ENCODE assay signal across 27 cellular contexts in the genomic region with DNA sequence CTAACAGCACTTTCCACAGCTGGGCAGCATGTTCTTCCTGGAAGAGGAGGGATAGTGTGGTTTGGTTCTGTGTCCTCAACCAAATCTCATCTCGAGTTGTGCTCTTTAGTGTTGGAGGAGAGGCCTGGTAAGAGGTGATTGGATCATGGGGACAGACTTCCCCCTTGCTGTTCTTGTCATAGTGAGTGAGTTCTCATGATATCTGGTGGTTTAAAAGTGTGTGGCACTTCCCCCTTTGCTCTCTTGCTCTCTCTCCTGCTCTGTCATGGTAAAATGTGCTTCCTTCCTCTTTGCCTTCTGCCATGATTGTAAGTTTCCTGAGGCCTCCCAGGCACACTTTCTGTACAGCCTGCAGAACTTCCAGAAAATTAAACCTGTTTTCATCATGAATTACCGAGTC.
"Had no signal": no experiment of that assay in that cellular context is flagged by ENCODE, and none has a peak within 500 bp of the region (broad histone marks: within the 10 kb centered on the region; RNA-seq: fewer than 3 reads in every experiment).

No MANE protein-coding gene starts in this region.

- H3K27ac Mint-ChIP-seq: activated CD4-positive, alpha-beta T cell treated with anti-CD3 and anti-CD28 coated beads, Interleukin-2, amount 10 ng/mL, durations not matched to agents 7 days and 5 days; activated CD8-positive, alpha-beta T cell treated with anti-CD3 and anti-CD28 coated beads, Interleukin-2, amount 10 ng/mL, durations not matched to agents 7 days and 5 days; activated naive CD8-positive, alpha-beta T cell treated with anti-CD3 and anti-CD28 coated beads, Interleukin-2, amount 50 U/mL, for 24 hours; activated T-helper 1 cell treated with anti-CD3 and anti-CD28 coated beads, Interleukin-12 subunit alpha, Interleukin-12 subunit beta, Interleukin-2, Interleukin-4 antibody, amounts not matched to agents 30 ng/mL and 10 ng/mL and 1 ng/mL, durations not matched to agents 14 hours and 24 hours and 36 hours; dendritic cell treated with granulocyte-macrophage colony-stimulating factor and Interleukin-4, amounts not matched to agents 40 ng/mL and 50 ng/mL, for 4 days; stimulated activated memory B cell treated with anti-CD40 and anti-IgM and Interleukin-4, amounts not matched to agents 10 μg/mL and 1 μg/mL and 100 μg/mL, for 72 hours had no signal

- DNase-seq: activated CD4-positive, alpha-beta T cell treated with anti-CD3 and anti-CD28 coated beads, Interleukin-2, amount 10 ng/mL, durations not matched to agents 7 days and 5 days; activated CD4-positive, CD25-positive, alpha-beta regulatory T cell treated with anti-CD3 and anti-CD28 coated beads, Interleukin-2, amount 50 U/mL, for 72 hours; activated CD8-positive, alpha-beta T cell treated with anti-CD3 and anti-CD28 coated beads, Interleukin-2, amount 10 ng/mL, durations not matched to agents 7 days and 5 days; activated gamma-delta T cell; activated naive CD4-positive, alpha-beta T cell treated with anti-CD3 and anti-CD28 coated beads, Interleukin-2, amount 50 U/mL, for 16 hours; activated naive CD8-positive, alpha-beta T cell treated with anti-CD3 and anti-CD28 coated beads, Interleukin-2, amount 50 U/mL, for 24 hours; effector CD4-positive, alpha-beta T cell; erythroblast; foreskin fibroblast; kidney; lower lobe of right lung; mesendoderm; mucosa of descending colon; nucleus accumbens; posterior cingulate gyrus; small intestine; stimulated activated CD4-positive, alpha-beta T cell treated with anti-CD3 and anti-CD28 coated beads, Interleukin-2, amount 100 ng/mL, for 24 hours; stomach; WERI-Rb-1 had no signal

- H3K27me3 Mint-ChIP-seq: activated CD4-positive, alpha-beta T cell treated with anti-CD3 and anti-CD28 coated beads, Interleukin-2, amount 10 ng/mL, durations not matched to agents 7 days and 5 days; dendritic cell treated with granulocyte-macrophage colony-stimulating factor and Interleukin-4, amounts not matched to agents 40 ng/mL and 50 ng/mL, for 4 days; stimulated activated memory B cell treated with anti-CD40 and anti-IgM and Interleukin-4, amounts not matched to agents 10 μg/mL and 1 μg/mL and 100 μg/mL, for 72 hours had no signal

- H3K4me3 ChIP-seq: cardiac muscle cell, lower lobe of right lung, mucosa of descending colon, stomach, suprapubic skin, tibial nerve had no signal

- H3K4me1 Mint-ChIP-seq: activated CD4-positive, alpha-beta T cell treated with anti-CD3 and anti-CD28 coated beads, Interleukin-2, amount 10 ng/mL, durations not matched to agents 7 days and 5 days; activated naive CD8-positive, alpha-beta T cell treated with anti-CD3 and anti-CD28 coated beads, Interleukin-2, amount 50 U/mL, for 24 hours; stimulated activated memory B cell treated with anti-CD40 and anti-IgM and Interleukin-4, amounts not matched to agents 10 μg/mL and 1 μg/mL and 100 μg/mL, for 72 hours had no signal

- H3K4me3 Mint-ChIP-seq: activated CD4-positive, alpha-beta T cell treated with anti-CD3 and anti-CD28 coated beads, Interleukin-2, amount 10 ng/mL, durations not matched to agents 7 days and 5 days; activated CD8-positive, alpha-beta T cell treated with anti-CD3 and anti-CD28 coated beads, Interleukin-2, amount 10 ng/mL, durations not matched to agents 7 days and 5 days; activated naive CD8-positive, alpha-beta T cell treated with anti-CD3 and anti-CD28 coated beads, Interleukin-2, amount 50 U/mL, for 24 hours; activated T-helper 1 cell treated with anti-CD3 and anti-CD28 coated beads, Interleukin-12 subunit alpha, Interleukin-12 subunit beta, Interleukin-2, Interleukin-4 antibody, amounts not matched to agents 30 ng/mL and 10 ng/mL and 1 ng/mL, durations not matched to agents 14 hours and 24 hours and 36 hours; dendritic cell treated with granulocyte-macrophage colony-stimulating factor and Interleukin-4, amounts not matched to agents 40 ng/mL and 50 ng/mL, for 4 days; stimulated activated memory B cell treated with anti-CD40 and anti-IgM and Interleukin-4, amounts not matched to agents 10 μg/mL and 1 μg/mL and 100 μg/mL, for 72 hours had no signal

- H3K36me3 Mint-ChIP-seq: stimulated activated memory B cell treated with anti-CD40 and anti-IgM and Interleukin-4, amounts not matched to agents 10 μg/mL and 1 μg/mL and 100 μg/mL, for 72 hours had no signal

- H3K9me3 Mint-ChIP-seq: activated T-helper 1 cell treated with anti-CD3 and anti-CD28 coated beads, Interleukin-12 subunit alpha, Interleukin-12 subunit beta, Interleukin-2, Interleukin-4 antibody, amounts not matched to agents 30 ng/mL and 10 ng/mL and 1 ng/mL, durations not matched to agents 14 hours and 24 hours and 36 hours had no signal

- ATAC-seq: activated CD8-positive, alpha-beta T cell treated with anti-CD3 and anti-CD28 coated beads, Interleukin-2, amount 10 ng/mL, durations not matched to agents 7 days and 5 days; activated naive CD8-positive, alpha-beta T cell treated with anti-CD3 and anti-CD28 coated beads, Interleukin-2, amount 50 U/mL, for 24 hours; left lobe of liver; lower lobe of right lung; mucosa of descending colon; sciatic nerve; stimulated activated memory B cell treated with anti-CD40 and anti-IgM and Interleukin-4, amounts not matched to agents 10 μg/mL and 1 μg/mL and 100 μg/mL, for 72 hours had no signal
